1 cellular context compared by ENCODE assay signal in genomic region chr5:177412603-177413233, GRCh38.
A peak's percentile ranks its signal among the peaks of the same experiment; 100 is the strongest.
TF ChIP-seq lines count a peak whose summit lies in the region.

No MANE protein-coding gene starts in this region.

TF ChIP-seq in H1, 55 proteins besides CTCF, POLR2A, EP300 and RAD21:
- TF ChIP-seq SIRT6 (IDR thresholded peaks at IDR 0.05; ENCODE audit: low read length): no peak
- no peak for TF ChIP-seq TAF7 (optimal IDR thresholded peaks at IDR 0.05; ENCODE audit: borderline replicate concordance, low read depth, low read length)
- TF ChIP-seq BACH1 (IDR thresholded peaks at IDR 0.05; ENCODE audit: low read length): 0 out of 2 replicates have a peak, but pooled peaks have one; percentile 20
- no peak for TF ChIP-seq SIX5 (IDR thresholded peaks at IDR 0.05; ENCODE audit: low read depth, low read length)
- TF ChIP-seq TAF1 (IDR thresholded peaks at IDR 0.05; ENCODE audit: low read depth, low read length): no peak
TF ChIP-seq in H1: peak in this region for 1.
